ENCODE assay signal across 1 cellular context in genomic region chr22:33130473-33130872, GRCh38.
TF ChIP-seq lines count a peak whose summit lies in the region.

No MANE protein-coding gene starts in this region.

TF ChIP-seq in HepG2, 621 proteins besides CTCF, POLR2A, EP300 and RAD21 (continued from another document and continues in another):
- TF ChIP-seq NR0B2 (CRISPR knock-in tag; IDR thresholded peaks at IDR 0.05) = no peak
- TF ChIP-seq CSRNP1 (CRISPR knock-in tag; IDR thresholded peaks at IDR 0.05) = no peak
- no peak for TF ChIP-seq MBNL3 (CRISPR knock-in tag; conservative IDR thresholded peaks at IDR 0.05)
- TF ChIP-seq KDM2A (CRISPR knock-in tag; IDR thresholded peaks at IDR 0.05; ENCODE audit: borderline replicate concordance, low read depth) = no peak
- TF ChIP-seq ATF3 (CRISPR knock-in tag; IDR thresholded peaks at IDR 0.05) = no peak
- TF ChIP-seq SOX13 (IDR thresholded peaks at IDR 0.05) = peak; percentile 47; the same call in 1 of the 2 replicates
- peak in 1 of 2 experiments; percentile 89; a peak in 2 of 4 replicates for TF ChIP-seq SOX13 (CRISPR knock-in tag; conservative IDR thresholded peaks at IDR 0.05 in 1 of 2, IDR thresholded peaks at IDR 0.05 in 1 of 2)
- TF ChIP-seq ZKSCAN1 (IDR thresholded peaks at IDR 0.05; ENCODE audit: low read length) = no peak
- no peak for TF ChIP-seq ZBTB39 (CRISPR knock-in tag; IDR thresholded peaks at IDR 0.05)
- no peak for TF ChIP-seq LRRFIP1 (CRISPR knock-in tag; conservative IDR thresholded peaks at IDR 0.05)
- TF ChIP-seq GATAD1 (CRISPR knock-in tag; IDR thresholded peaks at IDR 0.05) = no peak
- TF ChIP-seq CC2D1A (CRISPR knock-in tag; IDR thresholded peaks at IDR 0.05) = no peak
- no peak for TF ChIP-seq ZSCAN29 (CRISPR knock-in tag; conservative IDR thresholded peaks at IDR 0.05)
- TF ChIP-seq ZNF563 (CRISPR knock-in tag; IDR thresholded peaks at IDR 0.05) = no peak
- no peak for TF ChIP-seq NCOA1 (CRISPR knock-in tag; IDR thresholded peaks at IDR 0.05)
- TF ChIP-seq SALL2 (CRISPR knock-in tag; IDR thresholded peaks at IDR 0.05) = no peak
- TF ChIP-seq HMGXB3 (CRISPR knock-in tag; IDR thresholded peaks at IDR 0.05; ENCODE audit: borderline replicate concordance) = no peak
- TF ChIP-seq ZNF710 (CRISPR knock-in tag; IDR thresholded peaks at IDR 0.05; ENCODE audit: borderline replicate concordance) = 0 out of 2 replicates have a peak, but pooled peaks have one; percentile 18
- no peak for TF ChIP-seq AKAP8 (CRISPR knock-in tag; IDR thresholded peaks at IDR 0.05)
- TF ChIP-seq SMARCC2 (IDR thresholded peaks at IDR 0.05) = no peak
- TF ChIP-seq CCDC6 (CRISPR knock-in tag; IDR thresholded peaks at IDR 0.05) = no peak
- TF ChIP-seq GTF2F1 (IDR thresholded peaks at IDR 0.05; ENCODE audit: low read length) = no peak
- no peak for TF ChIP-seq ZFP90 (CRISPR knock-in tag; IDR thresholded peaks at IDR 0.05; ENCODE audit: borderline replicate concordance)
- no peak for TF ChIP-seq YY1 (IDR thresholded peaks at IDR 0.05; ENCODE audit: insufficient read depth, insufficient replicate concordance, low read depth, low read length)
- no peak for TF ChIP-seq ZNF670 (CRISPR knock-in tag; IDR thresholded peaks at IDR 0.05; ENCODE audit: borderline replicate concordance)
- no peak for TF ChIP-seq ZNF101 (CRISPR knock-in tag; IDR thresholded peaks at IDR 0.05; ENCODE audit: borderline replicate concordance, low read depth)
- no peak for TF ChIP-seq ZNF598 (CRISPR knock-in tag; IDR thresholded peaks at IDR 0.05; ENCODE audit: borderline replicate concordance)
- no peak for TF ChIP-seq BRF2 (CRISPR knock-in tag; IDR thresholded peaks at IDR 0.05)
- no peak for TF ChIP-seq ZFP1 (CRISPR knock-in tag; IDR thresholded peaks at IDR 0.05)
- no peak for TF ChIP-seq ATF4 (CRISPR knock-in tag; IDR thresholded peaks at IDR 0.05)
- TF ChIP-seq RFX3 (CRISPR knock-in tag; IDR thresholded peaks at IDR 0.05) = no peak
- no peak for TF ChIP-seq CENPBD1 (CRISPR knock-in tag; IDR thresholded peaks at IDR 0.05; ENCODE audit: borderline replicate concordance, low read depth)
- no peak for TF ChIP-seq ZNF274 (CRISPR knock-in tag; IDR thresholded peaks at IDR 0.05)
- no peak for TF ChIP-seq EED (CRISPR knock-in tag; IDR thresholded peaks at IDR 0.05)
- TF ChIP-seq ZNF264 (CRISPR knock-in tag; IDR thresholded peaks at IDR 0.05) = no peak
- no peak for TF ChIP-seq TSC22D2 (CRISPR knock-in tag; IDR thresholded peaks at IDR 0.05; ENCODE audit: borderline replicate concordance)
- no peak for TF ChIP-seq HIVEP1 (CRISPR knock-in tag; IDR thresholded peaks at IDR 0.05)
- TF ChIP-seq LBX2 (CRISPR knock-in tag; IDR thresholded peaks at IDR 0.05; ENCODE audit: borderline replicate concordance) = no peak
- no peak for TF ChIP-seq ZNF292 (CRISPR knock-in tag; IDR thresholded peaks at IDR 0.05; ENCODE audit: borderline replicate concordance, low read depth)
- TF ChIP-seq SP1 (IDR thresholded peaks at IDR 0.05) = no peak
- TF ChIP-seq SP1 (CRISPR knock-in tag; IDR thresholded peaks at IDR 0.05) = no peak
- TF ChIP-seq ZNF616 (CRISPR knock-in tag; IDR thresholded peaks at IDR 0.05; ENCODE audit: low read depth) = no peak
- TF ChIP-seq CEBPG (CRISPR knock-in tag; IDR thresholded peaks at IDR 0.05) = peak; percentile 82
- TF ChIP-seq NFYC (CRISPR knock-in tag; IDR thresholded peaks at IDR 0.05) = no peak
- peak in 1 of 2 experiments; percentile 52; a peak in 1 of 4 replicates for TF ChIP-seq KLF16 (CRISPR knock-in tag; IDR thresholded peaks at IDR 0.05)
- TF ChIP-seq NR2F6 (IDR thresholded peaks at IDR 0.05) = peak; percentile 98
- TF ChIP-seq NR2F6 (CRISPR knock-in tag; IDR thresholded peaks at IDR 0.05) = peak; percentile 96
- TF ChIP-seq MYC (CRISPR knock-in tag; IDR thresholded peaks at IDR 0.05; ENCODE audit: borderline replicate concordance) = no peak
- TF ChIP-seq ADNP (CRISPR knock-in tag; IDR thresholded peaks at IDR 0.05) = no peak
- TF ChIP-seq RCOR2 (CRISPR knock-in tag; IDR thresholded peaks at IDR 0.05) = peak; percentile 60; the same call in 1 of the 2 replicates
- TF ChIP-seq HCFC1 (IDR thresholded peaks at IDR 0.05; ENCODE audit: low read depth, low read length) = no peak
- 0 out of 2 replicates have a peak, but pooled peaks have one; percentile 59 for TF ChIP-seq REPIN1 (CRISPR knock-in tag; IDR thresholded peaks at IDR 0.05; ENCODE audit: borderline replicate concordance, low read depth)
- no peak for TF ChIP-seq NFKB2 (CRISPR knock-in tag; IDR thresholded peaks at IDR 0.05; ENCODE audit: borderline replicate concordance)
- no peak for TF ChIP-seq ASH2L (IDR thresholded peaks at IDR 0.05; ENCODE audit: insufficient read length, low read depth, low read length)
- no peak for TF ChIP-seq POLR2AphosphoS5 (IDR thresholded peaks at IDR 0.05; ENCODE audit: low read depth, low read length)
- no peak for TF ChIP-seq ETV6 (CRISPR knock-in tag; conservative IDR thresholded peaks at IDR 0.05)
- no peak for TF ChIP-seq RBAK (CRISPR knock-in tag; IDR thresholded peaks at IDR 0.05)
